1 cellular context compared by ENCODE assay signal in genomic region chr2:12271589-12271984, GRCh38.
TF ChIP-seq lines count a peak whose summit lies in the region.

No MANE protein-coding gene starts in this region.

TF ChIP-seq in SK-N-SH treated with all-trans-retinoic acid at 6 μM for 48 hours, 23 proteins besides CTCF, POLR2A, EP300 and RAD21 (continued from another document):
- TF ChIP-seq POU6F1 (CRISPR knock-in tag; IDR thresholded peaks at IDR 0.05; ENCODE audit: borderline replicate concordance, low read depth) (no peak), TSHZ2 (CRISPR knock-in tag; IDR thresholded peaks at IDR 0.05) (no peak), PPARA (CRISPR knock-in tag; IDR thresholded peaks at IDR 0.05; ENCODE audit: borderline replicate concordance) (no peak), SNAI2 (CRISPR knock-in tag; IDR thresholded peaks at IDR 0.05) (no peak), ISL1 (CRISPR knock-in tag; IDR thresholded peaks at IDR 0.05) (no peak), OSR1 (CRISPR knock-in tag; IDR thresholded peaks at IDR 0.05) (no peak), ZFP30 (CRISPR knock-in tag; IDR thresholded peaks at IDR 0.05) (no peak)
